ENCODE assay signal across 1 cellular context in the genomic region with DNA sequence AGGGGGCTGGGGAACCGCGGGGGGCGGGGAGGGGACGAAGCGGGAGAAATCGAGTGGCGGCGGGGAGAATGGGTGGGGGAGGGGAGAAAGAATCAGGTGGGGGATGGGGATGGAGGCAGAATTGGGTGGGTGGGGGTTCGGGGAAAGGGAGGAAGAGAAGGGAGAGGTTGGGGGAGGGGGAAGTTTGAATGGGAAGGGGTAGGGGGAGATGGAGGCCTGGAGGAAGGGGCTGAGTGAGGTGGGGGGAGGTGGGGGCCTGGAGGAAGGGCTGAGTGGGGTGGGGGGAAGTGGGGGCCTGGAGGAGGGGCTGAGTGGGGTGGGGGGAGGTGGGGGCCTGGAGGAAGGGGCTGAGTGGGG.
TF ChIP-seq lines count a peak whose summit lies in the region.

No MANE protein-coding gene starts in this region.

TF ChIP-seq in GM23338, 12 proteins besides CTCF, POLR2A, EP300 and RAD21 (continued from another document):
- TF ChIP-seq, protein P1, sequence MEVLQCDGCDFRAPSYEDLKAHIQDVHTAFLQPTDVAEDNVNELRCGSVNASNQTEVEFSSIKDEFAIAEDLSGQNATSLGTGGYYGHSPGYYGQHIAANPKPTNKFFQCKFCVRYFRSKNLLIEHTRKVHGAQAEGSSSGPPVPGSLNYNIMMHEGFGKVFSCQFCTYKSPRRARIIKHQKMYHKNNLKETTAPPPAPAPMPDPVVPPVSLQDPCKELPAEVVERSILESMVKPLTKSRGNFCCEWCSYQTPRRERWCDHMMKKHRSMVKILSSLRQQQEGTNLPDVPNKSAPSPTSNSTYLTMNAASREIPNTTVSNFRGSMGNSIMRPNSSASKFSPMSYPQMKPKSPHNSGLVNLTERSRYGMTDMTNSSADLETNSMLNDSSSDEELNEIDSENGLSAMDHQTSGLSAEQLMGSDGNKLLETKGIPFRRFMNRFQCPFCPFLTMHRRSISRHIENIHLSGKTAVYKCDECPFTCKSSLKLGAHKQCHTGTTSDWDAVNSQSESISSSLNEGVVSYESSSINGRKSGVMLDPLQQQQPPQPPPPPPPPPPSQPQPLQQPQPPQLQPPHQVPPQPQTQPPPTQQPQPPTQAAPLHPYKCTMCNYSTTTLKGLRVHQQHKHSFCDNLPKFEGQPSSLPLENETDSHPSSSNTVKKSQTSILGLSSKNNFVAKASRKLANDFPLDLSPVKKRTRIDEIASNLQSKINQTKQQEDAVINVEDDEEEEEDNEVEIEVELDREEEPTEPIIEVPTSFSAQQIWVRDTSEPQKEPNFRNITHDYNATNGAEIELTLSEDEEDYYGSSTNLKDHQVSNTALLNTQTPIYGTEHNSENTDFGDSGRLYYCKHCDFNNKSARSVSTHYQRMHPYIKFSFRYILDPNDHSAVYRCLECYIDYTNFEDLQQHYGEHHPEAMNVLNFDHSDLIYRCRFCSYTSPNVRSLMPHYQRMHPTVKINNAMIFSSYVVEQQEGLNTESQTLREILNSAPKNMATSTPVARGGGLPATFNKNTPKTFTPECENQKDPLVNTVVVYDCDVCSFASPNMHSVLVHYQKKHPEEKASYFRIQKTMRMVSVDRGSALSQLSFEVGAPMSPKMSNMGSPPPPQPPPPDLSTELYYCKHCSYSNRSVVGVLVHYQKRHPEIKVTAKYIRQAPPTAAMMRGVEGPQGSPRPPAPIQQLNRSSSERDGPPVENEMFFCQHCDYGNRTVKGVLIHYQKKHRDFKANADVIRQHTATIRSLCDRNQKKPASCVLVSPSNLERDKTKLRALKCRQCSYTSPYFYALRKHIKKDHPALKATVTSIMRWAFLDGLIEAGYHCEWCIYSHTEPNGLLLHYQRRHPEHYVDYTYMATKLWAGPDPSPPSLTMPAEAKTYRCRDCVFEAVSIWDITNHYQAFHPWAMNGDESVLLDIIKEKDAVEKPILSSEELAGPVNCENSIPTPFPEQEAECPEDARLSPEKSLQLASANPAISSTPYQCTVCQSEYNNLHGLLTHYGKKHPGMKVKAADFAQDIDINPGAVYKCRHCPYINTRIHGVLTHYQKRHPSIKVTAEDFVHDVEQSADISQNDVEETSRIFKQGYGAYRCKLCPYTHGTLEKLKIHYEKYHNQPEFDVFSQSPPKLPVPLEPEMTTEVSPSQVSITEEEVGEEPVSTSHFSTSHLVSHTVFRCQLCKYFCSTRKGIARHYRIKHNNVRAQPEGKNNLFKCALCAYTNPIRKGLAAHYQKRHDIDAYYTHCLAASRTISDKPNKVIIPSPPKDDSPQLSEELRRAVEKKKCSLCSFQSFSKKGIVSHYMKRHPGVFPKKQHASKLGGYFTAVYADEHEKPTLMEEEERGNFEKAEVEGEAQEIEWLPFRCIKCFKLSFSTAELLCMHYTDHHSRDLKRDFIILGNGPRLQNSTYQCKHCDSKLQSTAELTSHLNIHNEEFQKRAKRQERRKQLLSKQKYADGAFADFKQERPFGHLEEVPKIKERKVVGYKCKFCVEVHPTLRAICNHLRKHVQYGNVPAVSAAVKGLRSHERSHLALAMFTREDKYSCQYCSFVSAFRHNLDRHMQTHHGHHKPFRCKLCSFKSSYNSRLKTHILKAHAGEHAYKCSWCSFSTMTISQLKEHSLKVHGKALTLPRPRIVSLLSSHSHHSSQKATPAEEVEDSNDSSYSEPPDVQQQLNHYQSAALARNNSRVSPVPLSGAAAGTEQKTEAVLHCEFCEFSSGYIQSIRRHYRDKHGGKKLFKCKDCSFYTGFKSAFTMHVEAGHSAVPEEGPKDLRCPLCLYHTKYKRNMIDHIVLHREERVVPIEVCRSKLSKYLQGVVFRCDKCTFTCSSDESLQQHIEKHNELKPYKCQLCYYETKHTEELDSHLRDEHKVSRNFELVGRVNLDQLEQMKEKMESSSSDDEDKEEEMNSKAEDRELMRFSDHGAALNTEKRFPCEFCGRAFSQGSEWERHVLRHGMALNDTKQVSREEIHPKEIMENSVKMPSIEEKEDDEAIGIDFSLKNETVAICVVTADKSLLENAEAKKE (CRISPR knock-in tag; IDR thresholded peaks at IDR 0.05): no peak
- TF ChIP-seq ZNF114 (CRISPR knock-in tag; IDR thresholded peaks at IDR 0.05) (no peak), JUNB (IDR thresholded peaks at IDR 0.05; ENCODE audit: unreplicated experiment) (no peak), ETS1 (IDR thresholded peaks at IDR 0.05) (no peak), NANOG (IDR thresholded peaks at IDR 0.05; ENCODE audit: borderline replicate concordance) (no peak)
